In genomic region chrX:19739683-19740082, GRCh38 we compare ENCODE assay signal across 8 cellular contexts.
DNase-seq lines count a peak whose midpoint lies in the region; ATAC-seq, FAIRE-seq and TF ChIP-seq lines count a peak whose summit lies in the region.

No MANE protein-coding gene starts in this region.

- H3K27ac ChIP-seq in heart left ventricle = no peak overlapping the region

- 50 to 70% (median 56%) methylated on average over 5 of the region's 5 CpGs for WGBS in heart left ventricle, 4 donors

- POLR2A ChIA-PET in HEK293T (lab: Yijun Ruan, JAX) = no interaction called here

- H3K27ac Mint-ChIP-seq in activated naive CD4-positive, alpha-beta T cell treated with anti-CD3 and anti-CD28 coated beads, Interleukin-2, amount 50 U/mL, for 72 hours = peak overlapping the region in 1 of 2 donors; percentile 59

- peak in 1 of 2 donors; percentile 44 for ATAC-seq in activated naive CD4-positive, alpha-beta T cell treated with anti-CD3 and anti-CD28 coated beads, Interleukin-2, amount 50 U/mL, for 72 hours
- ATAC-seq in heart left ventricle (peak in 3 of 4 donors; percentile 61 to 77 (median 73)), sciatic nerve (peak; percentile 80), HG03469 (IDR thresholded peaks at IDR 0.05; ENCODE audit: unreplicated experiment) (no peak)

- CTCF ChIA-PET in HEK293T (lab: Yijun Ruan, JAX) = interaction anchor here (0.7 kb wide), 1 partner anchor 80 kb away, joined by 3 read pairs; no protein-coding TSS in a partner anchor

- H3K27me3 ChIP-seq in heart left ventricle = peaks cover 0 to 10% (median 0%) of the 10 kb centered on the region in 9 donors

- H3K4me3 ChIP-seq in heart left ventricle = no peak overlapping the region

- no peaks in the 10 kb centered on the region for H3K9me3 Mint-ChIP-seq in activated naive CD4-positive, alpha-beta T cell treated with anti-CD3 and anti-CD28 coated beads, Interleukin-2, amount 50 U/mL, for 72 hours

- DNase-seq in COLO829 (ENCODE audit: low spot score) (peak; percentile 66), HEK293T (ENCODE audit: extremely low spot score) (peak; percentile 80), RCC 7860 (ENCODE audit: low spot score) (peak; percentile 59), heart left ventricle (peak; percentile 40 to 61 (median 52)), sciatic nerve (ENCODE audit: low spot score) (peak; percentile 75), pons (ENCODE audit: low spot score) (no peak)
- peak; percentile 23 to 56 for DNase-seq in activated naive CD4-positive, alpha-beta T cell treated with anti-CD3 and anti-CD28 coated beads, Interleukin-2, amount 50 U/mL, for 72 hours (ENCODE audit: low spot score in 2 of 2)

- intact Hi-C loops in heart left ventricle (cut with DNase I) (loop anchor here (1.0 to 10.0 kb wide), 9 partner anchors 145 to 388 kb away; partner anchors contain the start of gene SH3KBP1 (in 6 of the 10)), sciatic nerve (cut with DNase I) (loop anchor here (10.0 kb wide), 1 partner anchor 125 kb away; no protein-coding TSS in a partner anchor)

- FAIRE-seq in RCC 7860 (lab: Jason Lieb, UNC) = peak; percentile 85

- H3K4me1 ChIP-seq in heart left ventricle = peaks cover 0 to 9% (median 0%) of the 10 kb centered on the region in 12 donors

- no peaks in the 10 kb centered on the region for H3K36me3 ChIP-seq in heart left ventricle

- no peaks in the 10 kb centered on the region for H3K9me3 ChIP-seq in heart left ventricle

- peaks cover 4 to 14% of the 10 kb centered on the region in 2 donors for H3K36me3 Mint-ChIP-seq in activated naive CD4-positive, alpha-beta T cell treated with anti-CD3 and anti-CD28 coated beads, Interleukin-2, amount 50 U/mL, for 72 hours

- peak; percentile 49 to 70 (median 60) for TF ChIP-seq CTCF in heart left ventricle (IDR thresholded peaks at IDR 0.05)

- no peak for TF ChIP-seq POLR2A in heart left ventricle (IDR thresholded peaks at IDR 0.05)

TF ChIP-seq in HEK293T, 16 proteins besides CTCF, POLR2A, EP300 and RAD21:
- no peak for TF ChIP-seq SUZ12 (IDR thresholded peaks at IDR 0.05)
- no peak for TF ChIP-seq TARDBP (IDR thresholded peaks at IDR 0.05)
- TF ChIP-seq CTBP1 (IDR thresholded peaks at IDR 0.05; ENCODE audit: borderline replicate concordance) = no peak
- TF ChIP-seq FOXA1 (IDR thresholded peaks at IDR 0.05) = no peak
- no peak for TF ChIP-seq ZNF384 (IDR thresholded peaks at IDR 0.05)
- no peak for TF ChIP-seq LEF1 (IDR thresholded peaks at IDR 0.05; ENCODE audit: borderline replicate concordance)
- no peak for TF ChIP-seq L3MBTL2 (conservative IDR thresholded peaks at IDR 0.05)
- TF ChIP-seq NFRKB (IDR thresholded peaks at IDR 0.05) = no peak
- TF ChIP-seq HDGF (IDR thresholded peaks at IDR 0.05; ENCODE audit: borderline replicate concordance) = no peak
- TF ChIP-seq BHLHE40 (IDR thresholded peaks at IDR 0.05; ENCODE audit: borderline replicate concordance) = no peak
- TF ChIP-seq FOXK2 (IDR thresholded peaks at IDR 0.05) = no peak
- TF ChIP-seq ARNT (IDR thresholded peaks at IDR 0.05) = no peak
- TF ChIP-seq PKNOX1 (IDR thresholded peaks at IDR 0.05) = no peak
- TF ChIP-seq FOXM1 (IDR thresholded peaks at IDR 0.05; ENCODE audit: borderline replicate concordance) = no peak
- no peak for TF ChIP-seq SP1 (IDR thresholded peaks at IDR 0.05)
- no peak for TF ChIP-seq ELF4 (IDR thresholded peaks at IDR 0.05)
